Comparison of ENCODE assay signal across 8 cellular contexts in genomic region chr7:128167316-128167691, GRCh38.
DNase-seq lines count a peak whose midpoint lies in the region; ATAC-seq and TF ChIP-seq lines count a peak whose summit lies in the region.

No MANE protein-coding gene starts in this region.

- H3K36me3 ChIP-seq in WERI-Rb-1 (no peaks in the 10 kb centered on the region), neural progenitor cell (no peaks in the 10 kb centered on the region)

- peaks cover 5% of the 10 kb centered on the region for H3K9me3 Mint-ChIP-seq in neural progenitor cell

- peaks cover 44% of the 10 kb centered on the region for H4K20me1 ChIP-seq in neural progenitor cell (ENCODE audit: low read depth)

- H3K4me3 Mint-ChIP-seq in neural progenitor cell: peak overlapping the region; percentile 80

- DNase-seq in Daoy (ENCODE audit: low read depth): peak; percentile 84
- DNase-seq in NCI-H1092 (lab: John Stamatoyannopoulos, UW): peak; percentile 59
- peak; percentile 69 for DNase-seq in WERI-Rb-1
- peak; percentile 51 for DNase-seq in fibroblast of pulmonary artery (ENCODE audit: low read depth)
- peak; percentile 71 for DNase-seq in neural progenitor cell (ENCODE audit: low spot score)
- DNase-seq in GDM1 (lab: John Stamatoyannopoulos, UW): no peak

- ATAC-seq in GM21515 (IDR thresholded peaks at IDR 0.05; ENCODE audit: unreplicated experiment) (no peak), GM21825 (IDR thresholded peaks at IDR 0.05; ENCODE audit: unreplicated experiment) (no peak)

- no peak overlapping the region for H3K27ac Mint-ChIP-seq in neural progenitor cell

- H3K27me3 Mint-ChIP-seq in neural progenitor cell (ENCODE audit: insufficient read depth, low read depth): peaks cover 66% of the 10 kb centered on the region

- H3K27me3 ChIP-seq in WERI-Rb-1 (ENCODE audit: insufficient read depth, low read depth, severe bottlenecking) (no peaks in the 10 kb centered on the region), neural progenitor cell (peaks cover 100% of the 10 kb centered on the region)

- peaks cover 10% of the 10 kb centered on the region for H3K4me1 ChIP-seq in neural progenitor cell

- H3F3A ChIP-seq in neural progenitor cell (ENCODE audit: low read depth): peaks cover 4% of the 10 kb centered on the region

- H3K36me3 Mint-ChIP-seq in neural progenitor cell: peaks cover 5% of the 10 kb centered on the region

- no peaks in the 10 kb centered on the region for H3K9me3 ChIP-seq in WERI-Rb-1 (ENCODE audit: severe bottlenecking)
- H3K9me3 ChIP-seq in neural progenitor cell (ENCODE audit: low read depth): no peaks in the 10 kb centered on the region

- TF ChIP-seq CTCF in WERI-Rb-1 (IDR thresholded peaks at IDR 0.05; ENCODE audit: low read depth, low read length): no peak
- TF ChIP-seq CTCF in fibroblast of pulmonary artery (IDR thresholded peaks at IDR 0.05; ENCODE audit: low read length, missing control alignments): no peak
- no peak for TF ChIP-seq CTCF in neural progenitor cell (IDR thresholded peaks at IDR 0.05)

- H3K9ac ChIP-seq in neural progenitor cell: no peak overlapping the region

- H3K27ac ChIP-seq in WERI-Rb-1 (peak overlapping the region; percentile 28), neural progenitor cell (no peak overlapping the region)

- no peak overlapping the region for H2AFZ ChIP-seq in neural progenitor cell (replicated peaks)

- H3K4me3 ChIP-seq in WERI-Rb-1 (ENCODE audit: low read depth, low read length) (peak overlapping the region; percentile 76), fibroblast of pulmonary artery (replicated peaks; ENCODE audit: low read depth, low read length) (peak overlapping the region; percentile 17), neural progenitor cell (peak overlapping the region; percentile 55)

- no peaks in the 10 kb centered on the region for H3K79me2 ChIP-seq in neural progenitor cell (ENCODE audit: low read depth)

- peak overlapping the region; percentile 98 for H3K4me2 ChIP-seq in neural progenitor cell

- peaks cover 16% of the 10 kb centered on the region for H3K4me1 Mint-ChIP-seq in neural progenitor cell

Comparison
In these comparisons a context has a peak if more than half of its experiments do, and no peak if none do; other contexts are left out.
1. H3K4me3 ChIP-seq: peak in every context shown above with its lines; median percentile 76 in WERI-Rb-1; 55 in neural progenitor cell; 17 in fibroblast of pulmonary artery.